Comparison of ENCODE assay signal across 26 cellular contexts in genomic region chr12:8822298-8822697, GRCh38. TPM values are rescaled to one million over a fixed set of nuclear protein-coding genes. Genes with fewer than 3 reads are reported as not detected.
DNase-seq lines count a peak whose midpoint lies in the region; ATAC-seq and TF ChIP-seq lines count a peak whose summit lies in the region.
"Had no signal": no experiment of that assay in that cellular context is flagged by ENCODE, and none has a peak within 500 bp of the region (broad histone marks: within the 10 kb centered on the region; RNA-seq: fewer than 3 reads in every experiment).

Gene A2ML1, plus strand, starts transcription at chr12:8822621. Its CDS starts 31 bp downstream, at chr12:8822652.

- peak within 1 kb of the TSS; percentile 5; the same call in 1 of the 2 replicates for H3K9ac ChIP-seq in OCI-LY3 (ENCODE audit: low read length)

- no peak for DNase-seq in testis
- DNase-seq in superior temporal gyrus (ENCODE audit: extremely low spot score): no peak
- DNase-seq in cerebellar nuclear complex (lab: John Stamatoyannopoulos, UW): no peak
- no peak for DNase-seq in nucleus accumbens (lab: John Stamatoyannopoulos, UW)
- DNase-seq: activated CD4-positive, alpha-beta memory T cell treated with anti-CD3 and anti-CD28 coated beads for 36 hours; activated CD4-positive, CD25-positive, alpha-beta regulatory T cell; activated T-cell treated with anti-CD3 and anti-CD28 coated beads, Interleukin-2, amount 50 U/mL, for 1 hour; amniotic stem cell; CD4-positive, CD25-positive, alpha-beta regulatory T cell; effector CD8-positive, alpha-beta T cell; head of caudate nucleus; immature natural killer cell; NCI-H1092 treated with DMSO at 0.1 percent for 48 hours; NCI-H510A; sigmoid colon; T-helper 9 cell; tibial artery had no signal

- H3K79me2 ChIP-seq in OCI-LY3 (ENCODE audit: low read length): no peaks in the 10 kb centered on the region

- H3K4me2 ChIP-seq in OCI-LY3 (ENCODE audit: low read length): peak within 1 kb of the TSS; percentile 40

- intact Hi-C loops in testis (cut with DNase I; ENCODE audit: low total_unique reads): no loop called here

- peaks cover 16% of the 10 kb centered on the region for H3K4me1 ChIP-seq in OCI-LY3 (ENCODE audit: low read length)
- peaks cover 12% of the 10 kb centered on the region for H3K4me1 ChIP-seq in testis

- H3K36me3 ChIP-seq in OCI-LY3 (replicated peaks; ENCODE audit: low read depth, low read length) (no peaks in the 10 kb centered on the region), testis (ENCODE audit: low read depth, missing control alignments) (no peaks in the 10 kb centered on the region)
- H3K36me3 ChIP-seq: sigmoid colon, tibial artery had no signal

- H3K9me3 ChIP-seq in OCI-LY3 (ENCODE audit: insufficient read depth, low read length): no peaks in the 10 kb centered on the region
- no peaks in the 10 kb centered on the region for H3K9me3 ChIP-seq in testis
- H3K9me3 ChIP-seq: sigmoid colon, tibial artery had no signal

- WGBS in testis, 2 donors: 86 to 100% methylated on average over 3 of the region's 3 CpGs

- H3K27me3 ChIP-seq in OCI-LY3 (ENCODE audit: low read depth, low read length): no peaks in the 10 kb centered on the region
- H3K27me3 ChIP-seq in layer of hippocampus (ENCODE audit: control insufficient read depth, insufficient read depth, low read length): no peaks in the 10 kb centered on the region
- H3K27me3 ChIP-seq in testis: no peaks in the 10 kb centered on the region
- H3K27me3 ChIP-seq: sigmoid colon, tibial artery had no signal

- no peak for TF ChIP-seq POLR2A in testis (IDR thresholded peaks at IDR 0.05)

- ATAC-seq in GM21717 (IDR thresholded peaks at IDR 0.05; ENCODE audit: unreplicated experiment): no peak
- ATAC-seq: stimulated activated memory B cell treated with anti-CD40 and anti-IgM and Interleukin-4, amounts not matched to agents 10 μg/mL and 1 μg/mL and 100 μg/mL, for 72 hours had no signal

- TF ChIP-seq CTCF in OCI-LY3 (IDR thresholded peaks at IDR 0.05; ENCODE audit: low read depth, low read length) (no peak), testis (IDR thresholded peaks at IDR 0.05) (no peak)

- peak within 1 kb of the TSS; percentile 84 for H2AFZ ChIP-seq in OCI-LY3 (ENCODE audit: low read depth, low read length)

- H3K4me3 ChIP-seq in OCI-LY3 (ENCODE audit: low read length) (peak within 1 kb of the TSS; percentile 26), testis (no peak within 1 kb of the TSS)
- H3K4me3 ChIP-seq: lung, sigmoid colon, tibial artery had no signal

- H4K20me1 ChIP-seq in OCI-LY3 (ENCODE audit: insufficient read depth, low read length): no peaks in the 10 kb centered on the region

- H3K27ac ChIP-seq in OCI-LY3 (ENCODE audit: low read length) (no peak within 1 kb of the TSS), cingulate gyrus (ENCODE audit: low read depth, low read length) (peak within 1 kb of the TSS; percentile 56), layer of hippocampus (ENCODE audit: low read depth, low read length) (peak within 1 kb of the TSS; percentile 65), testis (peak within 1 kb of the TSS; percentile 80 to 81)
- H3K27ac ChIP-seq: tibial artery had no signal

RNA-seq across cellular contexts. Expression of gene A2ML1, which starts in this region (rescaled TPM):
- 10 to 100 TPM; 47.6 to 81.1 TPM for total RNA-seq in testis
- polyA plus RNA-seq in testis (ENCODE audit: insufficient read depth, low read depth, low replicate concordance): 20.0 TPM
- total RNA-seq: activated CD4-positive, alpha-beta memory T cell treated with anti-CD3 and anti-CD28 coated beads for 36 hours; CD4-positive, CD25-positive, alpha-beta regulatory T cell; H4; LHCN-M2; osteocyte; sigmoid colon had no signal
- polyA plus RNA-seq: CD4-positive, CD25-positive, alpha-beta regulatory T cell; immature natural killer cell had no signal
